10 cellular contexts compared by ENCODE assay signal in the genomic region with DNA sequence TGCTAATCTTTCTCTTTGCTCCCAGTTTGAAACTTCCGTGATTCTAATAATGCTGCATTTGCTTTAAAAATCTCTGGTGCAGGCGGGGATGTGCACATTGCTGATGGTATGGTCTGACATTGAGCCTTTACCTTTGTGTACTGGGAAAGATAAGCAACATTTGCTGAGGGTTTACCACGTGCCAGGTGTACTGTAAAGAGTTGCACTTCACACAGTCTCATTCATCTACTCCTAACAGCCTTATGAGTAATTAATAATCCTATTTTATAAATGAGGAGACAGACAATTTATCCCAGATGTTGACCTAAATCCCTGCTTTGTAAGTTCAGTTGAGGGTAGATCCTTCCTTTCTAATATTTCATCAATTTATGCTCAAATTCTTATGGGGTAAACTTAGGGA. TPM values are rescaled to one million over a fixed set of nuclear protein-coding genes. Genes with fewer than 3 reads are reported as not detected.
DNase-seq lines count a peak whose midpoint lies in the region; ATAC-seq and TF ChIP-seq lines count a peak whose summit lies in the region.
"Had no signal": no experiment of that assay in that cellular context is flagged by ENCODE, and none has a peak within 500 bp of the region (broad histone marks: within the 10 kb centered on the region; RNA-seq: fewer than 3 reads in every experiment).

No MANE protein-coding gene starts in this region.

- TF ChIP-seq CTCF in Panc1 (IDR thresholded peaks at IDR 0.05) (no peak), endothelial cell (IDR thresholded peaks at IDR 0.05; ENCODE audit: unreplicated experiment) (no peak), psoas muscle (IDR thresholded peaks at IDR 0.05) (no peak)

- ATAC-seq in Panc1 (no peak), psoas muscle (no peak), GM21528 (IDR thresholded peaks at IDR 0.05; ENCODE audit: low FRiP score, unreplicated experiment) (no peak), HG02840 (IDR thresholded peaks at IDR 0.05; ENCODE audit: low FRiP score, unreplicated experiment) (no peak)

- peak overlapping the region; percentile 28 to 34; a peak in 3 of 4 replicates for H3K4me3 ChIP-seq in Panc1 (ENCODE audit: low read depth in 2 of 2, low read length in 2 of 2)
- peak overlapping the region; percentile 57 for H3K4me3 ChIP-seq in psoas muscle

- H3K27ac Mint-ChIP-seq in endothelial cell (ENCODE audit: unreplicated experiment): peak overlapping the region; percentile 19

- H3K27ac ChIP-seq in Panc1 (ENCODE audit: low read length): no peak overlapping the region
- H3K27ac ChIP-seq in psoas muscle: no peak overlapping the region

- POLR2A ChIA-PET in Panc1 (lab: Charles Lee): interaction anchor here (0.5 kb wide), 1 partner anchor 810 kb away, joined by 5 read pairs; no protein-coding TSS in a partner anchor

- H3K4me3 Mint-ChIP-seq in endothelial cell (ENCODE audit: unreplicated experiment): peak overlapping the region; percentile 99

- CTCF ChIA-PET in Panc1 (lab: Charles Lee): no interaction called here

- intact Hi-C loops in Panc1 (cut with micrococcal nuclease; ENCODE audit: unreplicated experiment): no loop called here
- intact Hi-C loops in psoas muscle (cut with DNase I): no loop called here

- peaks cover 30% of the 10 kb centered on the region for H3K4me1 Mint-ChIP-seq in endothelial cell (ENCODE audit: unreplicated experiment)

- H3K36me3 ChIP-seq in Panc1 (ENCODE audit: control insufficient read depth, insufficient read depth, low read length) (no peaks in the 10 kb centered on the region; the same call in 1 of the 2 replicates), psoas muscle (ENCODE audit: insufficient read depth in 1 of 2, low read depth in 1 of 2) (no peaks in the 10 kb centered on the region)

- peak; percentile 33 for DNase-seq in DMS 273 (lab: John Stamatoyannopoulos, UW; ENCODE audit: unreplicated experiment)
- no peak for DNase-seq in DMS 273 treated with DMSO at 0.1 percent for 48 hours (lab: John Stamatoyannopoulos, UW)
- no peak for DNase-seq in Panc1 (ENCODE audit: low read depth, low spot score)
- no peak for DNase-seq in endothelial cell (ENCODE audit: low spot score)
- DNase-seq in psoas muscle: no peak
- no peak for DNase-seq in HK-2 (ENCODE audit: unreplicated experiment)
- DNase-seq: central memory CD4-positive, alpha-beta T cell; stimulated activated CD4-positive, alpha-beta T cell treated with anti-CD3 and anti-CD28 coated beads, Interleukin-4, amount 100 ng/mL, for 24 hours had no signal

- H3K27me3 ChIP-seq in Panc1 (ENCODE audit: control insufficient read depth, insufficient read depth, low read length) (peaks cover 59% of the 10 kb centered on the region), psoas muscle (ENCODE audit: insufficient read depth in 3 of 3, low read length in 2 of 3) (peaks cover 2 to 51% (median 18%) of the 10 kb centered on the region in 3 donors)

- H3K36me3 Mint-ChIP-seq in endothelial cell (ENCODE audit: low read depth, unreplicated experiment): no peaks in the 10 kb centered on the region

- no peaks in the 10 kb centered on the region for H3K4me1 ChIP-seq in Panc1 (ENCODE audit: control insufficient read depth, insufficient read depth, low read length)
- H3K4me1 ChIP-seq in psoas muscle: peaks cover 6% of the 10 kb centered on the region

- in situ Hi-C loops in Panc1 (cut with HindIII; ENCODE audit: low pct_unique_long_range_greater_than_20kb, low sequenced_read_pairs): no loop called here

- H3K9me3 Mint-ChIP-seq in endothelial cell (ENCODE audit: unreplicated experiment): no peaks in the 10 kb centered on the region

- H3K27me3 Mint-ChIP-seq in endothelial cell (ENCODE audit: unreplicated experiment): no peaks in the 10 kb centered on the region

- BruUV-seq in Panc1 (replicated peaks; lab: Mats Ljungman, UMichigan): no TSS peak

- no peaks in the 10 kb centered on the region for H3K9me3 ChIP-seq in Panc1 (ENCODE audit: control insufficient read depth, insufficient read depth, low read depth, low read length)
- no peaks in the 10 kb centered on the region for H3K9me3 ChIP-seq in psoas muscle

- WGBS in psoas muscle, 3 donors: 9 to 14% (median 10%) methylated on average over 3 of the region's 3 CpGs

RNA-seq across cellular contexts. Expression of a gene that starts 0.7 kb away (rescaled TPM):
- 0.49 TPM for total RNA-seq in Panc1 (2021; ENCODE audit: unreplicated experiment)
- 0.45 TPM for polyA plus RNA-seq in Panc1 (2012; ENCODE audit: insufficient read length)
- 23.1 TPM for total RNA-seq in endothelial cell (ENCODE audit: unreplicated experiment)
- under 1 TPM in 3 of 4 donors, not detected in 1; 0.06 to 0.83 (median 0.23) TPM for total RNA-seq in psoas muscle
- polyA plus RNA-seq in psoas muscle: under 1 TPM; 0.05 to 0.14 (median 0.08) TPM

RNA-seq across cellular contexts. Expression of a gene that starts 28.5 kb away (rescaled TPM):
- 16.0 TPM for total RNA-seq in Panc1 (2021; ENCODE audit: unreplicated experiment)
- polyA plus RNA-seq in Panc1 (2012; ENCODE audit: insufficient read length): 10.9 TPM
- total RNA-seq in endothelial cell (ENCODE audit: unreplicated experiment): 15.6 TPM
- 10 to 100 TPM; 13.1 to 19.9 (median 16.8) TPM for total RNA-seq in psoas muscle
- 10 to 100 TPM in 2 of 3 donors, 1 to 10 TPM in 1; 8.9 to 21.3 (median 11.4) TPM for polyA plus RNA-seq in psoas muscle

Comparison
In these comparisons a context has a peak if more than half of its experiments do, and no peak if none do; other contexts are left out.
1. RNA of a gene that starts 0.7 kb away (total RNA-seq): 23.1 TPM in endothelial cell (single experiment); 0.49 TPM in Panc1 (single experiment) and 0.06 to 0.83 TPM in psoas muscle; every median in the first group is over 10 times any median in the second.